In the genomic region with DNA sequence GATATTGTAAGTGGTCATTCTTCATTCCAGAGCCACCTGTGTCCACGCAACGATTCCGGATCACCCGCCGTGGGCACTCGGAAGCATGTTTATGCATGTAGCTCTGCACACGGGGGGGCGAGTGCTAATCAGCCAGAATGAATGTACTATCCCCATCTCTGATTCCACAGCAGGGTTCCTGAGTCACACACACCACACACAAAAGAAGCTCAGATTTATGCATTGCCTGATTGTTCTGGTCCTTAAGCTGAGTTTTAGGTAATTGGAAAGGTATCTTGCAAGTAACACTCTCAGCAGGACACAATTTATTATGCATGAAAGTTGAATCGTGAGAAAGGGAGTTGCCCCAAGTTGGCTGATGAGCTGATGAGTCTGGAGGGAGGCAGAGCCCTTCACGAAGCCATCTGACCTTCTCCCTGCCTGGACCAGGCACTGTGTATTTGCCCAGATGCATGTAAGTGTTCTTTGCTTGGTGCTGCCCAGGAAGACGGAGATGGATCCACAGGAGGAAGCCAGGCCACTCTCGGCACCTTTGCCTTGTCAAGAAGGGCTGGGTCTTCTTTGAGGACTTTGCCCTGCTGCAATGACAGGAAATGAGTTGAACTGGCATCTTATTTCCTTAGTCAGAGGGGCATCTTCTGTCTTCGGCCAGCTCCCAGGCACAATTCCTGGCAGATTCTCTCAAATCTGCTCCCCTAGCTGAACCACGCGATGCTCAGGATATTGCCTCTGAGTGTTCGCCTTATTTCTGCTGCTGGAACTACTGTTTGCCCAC, we compare ENCODE assay signal across 20 cellular contexts.
DNase-seq lines count a peak whose midpoint lies in the region; FAIRE-seq and TF ChIP-seq lines count a peak whose summit lies in the region.
"Had no signal": no experiment of that assay in that cellular context is flagged by ENCODE, and none has a peak within 500 bp of the region (broad histone marks: within the 10 kb centered on the region; RNA-seq: fewer than 3 reads in every experiment).

No MANE protein-coding gene starts in this region.

- peaks cover 12% of the 10 kb centered on the region for H3K4me1 ChIP-seq in HUES48 (ENCODE audit: control insufficient read depth, insufficient read depth, low read length)

- DNase-seq in A172 (ENCODE audit: low spot score) = peak; percentile 90
- peak; percentile 54 for DNase-seq in bronchial epithelial cell (ENCODE audit: low read depth)
- peak; percentile 26 for DNase-seq in islet precursor cell
- no peak for DNase-seq in RPMI8226
- no peak for DNase-seq in nucleus accumbens (lab: John Stamatoyannopoulos, UW)
- DNase-seq in HCEC 1CT = no peak
- DNase-seq in NCI-H345 (lab: John Stamatoyannopoulos, UW) = no peak
- DNase-seq: activated CD4-positive, alpha-beta T cell treated with anti-CD3 and anti-CD28 coated beads for 1 hour; DMS153; GOT3; natural killer cell; NCI-H1092 treated with DMSO at 0.1 percent for 48 hours; NCI-H2107; NCI-H524 treated with DMSO at 0.1 percent for 48 hours; SIG-M5; stimulated activated CD4-positive, alpha-beta T cell treated with anti-CD3 and anti-CD28 coated beads, Interleukin-12 subunit alpha, Interleukin-12 subunit beta, amount 100 ng/mL, for 4 hours; T1000 had no signal

- H3K4me3 ChIP-seq in HUES48 (ENCODE audit: low read depth, low read length) (no peak overlapping the region), bronchial epithelial cell (ENCODE audit: low read depth, low read length) (no peak overlapping the region)

- H3K9me3 ChIP-seq in HUES48 (ENCODE audit: control insufficient read depth, insufficient read depth, low read length) = no peaks in the 10 kb centered on the region

- H3K27ac ChIP-seq in HUES48 (ENCODE audit: low read depth, low read length) = peak overlapping the region; percentile 46
- H3K27ac ChIP-seq: KMS-11 had no signal

- TF ChIP-seq CTCF in bronchial epithelial cell (IDR thresholded peaks at IDR 0.05; ENCODE audit: insufficient read depth, low read length, severe bottlenecking) = no peak

- no peaks in the 10 kb centered on the region for H3K27me3 ChIP-seq in HUES48 (ENCODE audit: control insufficient read depth, insufficient read depth, low read length)
- no peaks in the 10 kb centered on the region for H3K27me3 ChIP-seq in bronchial epithelial cell (ENCODE audit: control insufficient read depth, insufficient read depth, low read length)

- no peak overlapping the region for H3K9ac ChIP-seq in HUES48 (ENCODE audit: low read depth, low read length)
- H3K9ac ChIP-seq: KMS-11 had no signal

- no peaks in the 10 kb centered on the region for H3K36me3 ChIP-seq in HUES48 (ENCODE audit: control insufficient read depth, insufficient read depth, low read length)
- no peaks in the 10 kb centered on the region for H3K36me3 ChIP-seq in bronchial epithelial cell (ENCODE audit: control insufficient read depth, insufficient read depth, low read length)

- no peak for FAIRE-seq in bronchial epithelial cell (lab: Jason Lieb, UNC)
- FAIRE-seq: A204.1 had no signal

Comparison
In these comparisons a context has a peak if more than half of its experiments do, and no peak if none do; other contexts are left out.
1. DNase-seq: peak in A172 (single experiment), bronchial epithelial cell (single experiment) and islet precursor cell (single experiment); none in RPMI8226 (single experiment), nucleus accumbens (0 of 56), HCEC 1CT (single experiment) and NCI-H345 (single experiment).